Comparison of ENCODE assay signal across 9 cellular contexts in genomic region chr19:4575267-4575793, GRCh38. TPM values are rescaled to one million over a fixed set of nuclear protein-coding genes. Genes with fewer than 3 reads are reported as not detected.
A peak's percentile ranks its signal among the peaks of the same experiment; 100 is the strongest.
DNase-seq lines count a peak whose midpoint lies in the region; ATAC-seq and TF ChIP-seq lines count a peak whose summit lies in the region.
"Had no signal": no experiment of that assay in that cellular context is flagged by ENCODE, and none has a peak within 500 bp of the region (broad histone marks: within the 10 kb centered on the region; RNA-seq: fewer than 3 reads in every experiment).

No MANE protein-coding gene starts in this region.

- intact Hi-C loops in Right ventricle myocardium superior (cut with DNase I) (loop anchor here (5.0 kb wide), 1 partner anchor 57 kb away; no protein-coding TSS in a partner anchor), sigmoid colon (cut with DNase I) (loop anchor here (5.0 kb wide), 1 partner anchor 62 kb away; the partner anchor contains the start of gene TNFAIP8L1)

- H3K27me3 ChIP-seq in SJSA1 (replicated peaks) (peaks cover 16% of the 10 kb centered on the region), sigmoid colon (peaks cover 5 to 67% (median 54%) of the 10 kb centered on the region in 3 donors)

- H3K27ac ChIP-seq in SJSA1: peak overlapping the region; percentile 92
- H3K27ac ChIP-seq in sigmoid colon: peak overlapping the region; percentile 17 to 68 (median 36)
- H3K27ac ChIP-seq: HL-60 had no signal

- ATAC-seq in Right ventricle myocardium superior (ENCODE audit: poor library complexity): peak; percentile 49
- no peak for ATAC-seq in HG03378 (IDR thresholded peaks at IDR 0.05; ENCODE audit: unreplicated experiment)

- no peak overlapping the region for H3K4me3 ChIP-seq in SJSA1
- H3K4me3 ChIP-seq in sigmoid colon: no peak overlapping the region

- no peaks in the 10 kb centered on the region for H3K9me3 ChIP-seq in SJSA1 (replicated peaks)
- no peaks in the 10 kb centered on the region for H3K9me3 ChIP-seq in sigmoid colon

- peaks cover 22% of the 10 kb centered on the region for H3K4me1 ChIP-seq in SJSA1 (replicated peaks)
- peaks cover 0 to 2% (median 1%) of the 10 kb centered on the region in 4 donors for H3K4me1 ChIP-seq in sigmoid colon

- no peaks in the 10 kb centered on the region for H3K36me3 ChIP-seq in SJSA1
- H3K36me3 ChIP-seq in sigmoid colon: no peaks in the 10 kb centered on the region

- DNase-seq in GOT3 (lab: John Stamatoyannopoulos, UW) (peak; percentile 61), SJSA1 (ENCODE audit: low read depth in 1 of 2, low spot score in 2 of 2) (peak; percentile 95 to 99), Right ventricle myocardium superior (peak; percentile 77), sigmoid colon (peak; percentile 78), hypothalamus (lab: John Stamatoyannopoulos, UW) (no peak), OCI-M1 (lab: John Stamatoyannopoulos, UW) (no peak)
- DNase-seq in stimulated activated CD4-positive, alpha-beta T cell treated with anti-CD3 and anti-CD28 coated beads, Interleukin-4, amount 100 ng/mL, for 1 hour: no peak

- no peak for TF ChIP-seq POLR2A in sigmoid colon (IDR thresholded peaks at IDR 0.05)

- TF ChIP-seq EP300 in sigmoid colon (IDR thresholded peaks at IDR 0.05): peak in 3 of 4 donors; percentile 13 to 79 (median 37)

- no peak for TF ChIP-seq CTCF in sigmoid colon (IDR thresholded peaks at IDR 0.05)

- WGBS in sigmoid colon, 2 donors: 10 to 12% methylated on average over 13 of the region's 13 CpGs

RNA-seq across cellular contexts. Expression of gene SEMA6B, which starts 15.8 kb away (rescaled TPM):
- 0.08 TPM in 1 of 2 replicates, not detected in the other for total RNA-seq in SJSA1 (2014; rRNA removed; shearing (Covaris generic))
- total RNA-seq in Right ventricle myocardium superior: 15.0 TPM
- 1 to 10 TPM; 1.1 to 5.7 (median 1.6) TPM for total RNA-seq in sigmoid colon
- 10 to 100 TPM in 1 of 3 donors, 1 to 10 TPM in 1, under 1 TPM in 1; 0.60 to 16.9 (median 4.7) TPM for polyA plus RNA-seq in sigmoid colon

RNA-seq across cellular contexts. Expression of gene LRG1, which starts 35.5 kb away (rescaled TPM):
- not detected in 2 replicates for total RNA-seq in SJSA1 (2014; rRNA removed; shearing (Covaris generic))
- total RNA-seq in Right ventricle myocardium superior (0.22 TPM), sigmoid colon (1 to 10 TPM in 1 of 4 donors, under 1 TPM in 2, not detected in 1; 0.36 to 2.3 (median 0.49) TPM)
- 10 to 100 TPM in 1 of 3 donors, 1 to 10 TPM in 2; 2.4 to 21.0 (median 3.7) TPM for polyA plus RNA-seq in sigmoid colon

RNA-seq across cellular contexts. Expression of gene PLIN5, which starts 40.3 kb away (rescaled TPM):
- total RNA-seq in SJSA1 (2014; rRNA removed; shearing (Covaris generic)): not detected in 2 replicates
- total RNA-seq in Right ventricle myocardium superior: 64.6 TPM
- total RNA-seq in sigmoid colon: 10 to 100 TPM in 1 of 4 donors, 1 to 10 TPM in 3; 2.5 to 10.0 (median 4.2) TPM
- 1 to 10 TPM in 2 of 3 donors, under 1 TPM in 1; 0.69 to 3.1 (median 2.4) TPM for polyA plus RNA-seq in sigmoid colon

RNA-seq across cellular contexts. Expression of gene PLIN4, which starts 57.0 kb away (rescaled TPM):
- not detected in 2 replicates for total RNA-seq in SJSA1 (2014; rRNA removed; shearing (Covaris generic))
- 239 TPM for total RNA-seq in Right ventricle myocardium superior
- total RNA-seq in sigmoid colon: 10 to 100 TPM; 41.3 to 71.7 (median 55.9) TPM
- polyA plus RNA-seq in sigmoid colon: 10 to 100 TPM in 1 of 3 donors, 1 to 10 TPM in 1, under 1 TPM in 1; 0.69 to 22.3 (median 1.8) TPM

Comparison
In these comparisons a context has a peak if more than half of its experiments do, and no peak if none do; other contexts are left out.
1. DNase-seq: peak in GOT3 (single experiment), SJSA1 (2 of 2), Right ventricle myocardium superior (single experiment) and sigmoid colon (single experiment); none in hypothalamus (0 of 51), stimulated activated CD4-positive, alpha-beta T cell treated with anti-CD3 and anti-CD28 coated beads, Interleukin-4, amount 100 ng/mL, for 1 hour (single experiment) and OCI-M1 (single experiment).